18 cellular contexts compared by ENCODE assay signal in the genomic region with DNA sequence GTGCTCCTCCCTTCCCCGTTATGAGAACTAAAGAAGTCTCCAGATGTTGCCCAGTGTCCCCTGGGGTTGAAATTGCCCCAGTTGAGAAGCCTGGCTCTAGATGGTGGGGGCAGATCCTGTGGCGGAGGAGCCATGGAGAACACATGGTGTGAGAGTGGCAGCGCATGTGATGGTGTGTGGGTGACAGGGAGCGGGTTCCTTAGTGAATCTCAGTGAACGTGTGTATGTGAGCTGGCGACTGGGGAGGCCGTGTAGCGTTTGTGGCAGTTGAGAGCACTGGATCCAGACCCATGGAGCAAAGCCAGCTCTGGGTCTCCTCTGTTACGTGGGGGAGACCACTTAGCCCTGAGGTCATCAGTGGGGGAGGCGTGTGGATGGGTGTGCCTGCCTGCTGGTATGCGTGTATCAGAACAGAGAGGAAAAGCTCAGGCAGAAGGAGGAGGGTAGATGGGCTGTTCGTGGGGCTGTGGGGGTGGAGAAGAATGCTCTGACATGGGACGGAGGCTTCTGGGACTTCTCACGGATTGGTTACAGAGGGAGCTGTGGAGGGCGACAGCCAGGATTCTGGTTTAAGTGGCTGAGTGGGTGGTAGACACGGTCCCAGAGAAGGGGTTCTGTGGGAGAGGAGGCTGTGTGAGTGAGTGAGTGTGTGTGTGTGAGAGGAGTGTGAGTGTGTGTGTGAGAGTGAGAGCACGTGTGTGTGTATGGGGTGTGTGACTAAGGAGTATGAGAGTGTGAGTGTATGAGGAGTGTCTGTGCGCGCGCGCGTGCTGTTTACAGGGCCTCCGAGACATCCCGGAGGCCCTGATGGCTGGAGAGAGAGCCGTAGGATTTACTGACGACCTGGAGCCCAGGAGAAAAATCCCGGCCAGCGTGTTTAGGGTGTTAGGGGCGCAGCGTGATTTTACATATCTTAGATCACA.
DNase-seq lines count a peak whose midpoint lies in the region; ATAC-seq and TF ChIP-seq lines count a peak whose summit lies in the region.
"Had no signal": no experiment of that assay in that cellular context is flagged by ENCODE, and none has a peak within 500 bp of the region (broad histone marks: within the 10 kb centered on the region; RNA-seq: fewer than 3 reads in every experiment).

No MANE protein-coding gene starts in this region.

- no peaks in the 10 kb centered on the region for H3K27me3 ChIP-seq in fibroblast of lung (ENCODE audit: control insufficient read depth, insufficient read depth, low read length)
- H3K27me3 ChIP-seq: ovary had no signal

- no peak overlapping the region for H3K4me3 ChIP-seq in HEK293 (ENCODE audit: low read depth, low read length)
- no peak overlapping the region for H3K4me3 ChIP-seq in fibroblast of lung (replicated peaks in 1 of 4; ENCODE audit: control extremely low read depth in 1 of 4, insufficient read depth in 1 of 4, low read depth in 3 of 4, low read length in 4 of 4)
- H3K4me3 ChIP-seq: ovary had no signal

- no peaks in the 10 kb centered on the region for H3K79me2 ChIP-seq in fibroblast of lung (ENCODE audit: control insufficient read depth, insufficient read depth, low read length)

- H3K4me3 Mint-ChIP-seq in neural crest cell, result no peak overlapping the region
- H3K4me3 Mint-ChIP-seq: activated CD4-positive, alpha-beta T cell treated with anti-CD3 and anti-CD28 coated beads, Interleukin-2, amount 10 ng/mL, durations not matched to agents 7 days and 5 days; activated T-cell treated with anti-CD3 and anti-CD28 coated beads, Interleukin-2, amount 50 U/mL, for 72 hours; effector memory CD8-positive, alpha-beta T cell had no signal

- POLR2A ChIA-PET in HEK293 (lab: Yijun Ruan, JAX), result no interaction called here

- ATAC-seq in GM21529 (IDR thresholded peaks at IDR 0.05; ENCODE audit: unreplicated experiment) (no peak), GM21423 (IDR thresholded peaks at IDR 0.05; ENCODE audit: unreplicated experiment) (no peak), HG02642 (IDR thresholded peaks at IDR 0.05; ENCODE audit: poor library complexity, unreplicated experiment) (no peak)
- ATAC-seq: activated T-cell treated with anti-CD3 and anti-CD28 coated beads, Interleukin-2, amount 50 U/mL, for 72 hours; effector memory CD8-positive, alpha-beta T cell; left colon had no signal

- no peak overlapping the region for H2AFZ ChIP-seq in fibroblast of lung (ENCODE audit: low read length)

- no peaks in the 10 kb centered on the region for H4K20me1 ChIP-seq in fibroblast of lung (ENCODE audit: control insufficient read depth, extremely low read depth, insufficient read depth, low read length)

- no peaks in the 10 kb centered on the region for H3K9me3 ChIP-seq in HEK293 (ENCODE audit: control insufficient read depth, insufficient read depth, low read depth, low read length)
- no peaks in the 10 kb centered on the region for H3K9me3 ChIP-seq in fibroblast of lung (ENCODE audit: control insufficient read depth, insufficient read depth, low read depth, low read length)
- H3K9me3 ChIP-seq: ovary had no signal

- CTCF ChIA-PET in HEK293 (lab: Yijun Ruan, JAX), result no interaction called here

- no peaks in the 10 kb centered on the region for H3K9me3 Mint-ChIP-seq in neural crest cell
- H3K9me3 Mint-ChIP-seq: activated CD4-positive, alpha-beta T cell treated with anti-CD3 and anti-CD28 coated beads, Interleukin-2, amount 10 ng/mL, durations not matched to agents 7 days and 5 days; activated T-cell treated with anti-CD3 and anti-CD28 coated beads, Interleukin-2, amount 50 U/mL, for 72 hours; effector memory CD8-positive, alpha-beta T cell had no signal

- TF ChIP-seq CTCF in HEK293 (tag by site-specific recombination; IDR thresholded peaks at IDR 0.05), result no peak
- TF ChIP-seq CTCF in fibroblast of lung (conservative IDR thresholded peaks at IDR 0.05 in 1 of 2, IDR thresholded peaks at IDR 0.05 in 1 of 2; ENCODE audit: low read depth in 1 of 2, low read length in 2 of 2), result no peak
- TF ChIP-seq CTCF in neural crest cell (conservative IDR thresholded peaks at IDR 0.05), result no peak

- H3K27ac Mint-ChIP-seq in neural crest cell (ENCODE audit: unreplicated experiment), result peak overlapping the region; percentile 51
- H3K27ac Mint-ChIP-seq: activated CD4-positive, alpha-beta T cell treated with anti-CD3 and anti-CD28 coated beads, Interleukin-2, amount 10 ng/mL, durations not matched to agents 7 days and 5 days; activated T-cell treated with anti-CD3 and anti-CD28 coated beads, Interleukin-2, amount 50 U/mL, for 72 hours; effector memory CD8-positive, alpha-beta T cell had no signal

- H3K27ac ChIP-seq in HEK293 (ENCODE audit: extremely low read depth, low read depth, low read length), result no peak overlapping the region
- H3K27ac ChIP-seq in fibroblast of lung (ENCODE audit: insufficient read depth, low read length), result no peak overlapping the region
- H3K27ac ChIP-seq: ovary had no signal

- H3K4me1 ChIP-seq in HEK293 (ENCODE audit: control insufficient read depth, insufficient read depth, low read length) (no peaks in the 10 kb centered on the region), fibroblast of lung (ENCODE audit: control insufficient read depth, extremely low read depth, insufficient read depth, low read length) (no peaks in the 10 kb centered on the region)

- DNase-seq in AG08395 (ENCODE audit: low spot score) (peak; percentile 79), fibroblast of lung (ENCODE audit: low read depth in 2 of 2) (peak; percentile 37 to 56), neural crest cell (ENCODE audit: low read depth, low spot score) (no peak), NCI-H2227 treated with DMSO at 0.1 percent for 48 hours (lab: John Stamatoyannopoulos, UW) (no peak)
- DNase-seq: activated CD4-positive, alpha-beta T cell treated with anti-CD3 and anti-CD28 coated beads, Interleukin-2, amount 10 ng/mL, durations not matched to agents 7 days and 5 days; activated T-cell treated with anti-CD3 and anti-CD28 coated beads, Interleukin-2, amount 50 U/mL, for 72 hours; AML-193; effector memory CD8-positive, alpha-beta T cell; Karpas-422; left colon; NCI-H1694 treated with DMSO at 0.1 percent for 48 hours; NCI-H526 treated with DMSO at 0.1 percent for 48 hours; ovary; stimulated activated CD8-positive, alpha-beta memory T cell treated with anti-CD3 and anti-CD28 coated beads, Interleukin-4, amount 100 ng/mL, for 48 hours had no signal

- peaks cover 8% of the 10 kb centered on the region for H3K4me1 Mint-ChIP-seq in neural crest cell

- no peak overlapping the region for H3K9ac ChIP-seq in fibroblast of lung (ENCODE audit: insufficient read depth, low read length)

- H3K36me3 Mint-ChIP-seq in neural crest cell (ENCODE audit: low read depth), result no peaks in the 10 kb centered on the region

- H3K36me3 ChIP-seq in HEK293 (ENCODE audit: control insufficient read depth in 2 of 2, insufficient read depth in 1 of 2, low read length in 2 of 2) (no peaks in the 10 kb centered on the region), fibroblast of lung (ENCODE audit: control insufficient read depth, insufficient read depth, low read length) (no peaks in the 10 kb centered on the region)
- H3K36me3 ChIP-seq: ovary had no signal

- H3K4me2 ChIP-seq in fibroblast of lung (ENCODE audit: extremely low read depth, insufficient read depth, low read length), result peak overlapping the region; percentile 25

- no peaks in the 10 kb centered on the region for H3K27me3 Mint-ChIP-seq in neural crest cell (ENCODE audit: low read depth)
- H3K27me3 Mint-ChIP-seq: activated CD4-positive, alpha-beta T cell treated with anti-CD3 and anti-CD28 coated beads, Interleukin-2, amount 10 ng/mL, durations not matched to agents 7 days and 5 days; effector memory CD8-positive, alpha-beta T cell had no signal

TF ChIP-seq in HEK293, 187 proteins besides CTCF, POLR2A, EP300 and RAD21:
- no peak for TF ChIP-seq SP3 (tag by site-specific recombination; IDR thresholded peaks at IDR 0.05)
- TF ChIP-seq ZNF221 (tag by site-specific recombination; IDR thresholded peaks at IDR 0.05; ENCODE audit: borderline replicate concordance), result no peak
- TF ChIP-seq ZNF175 (tag by site-specific recombination; IDR thresholded peaks at IDR 0.05), result no peak
- TF ChIP-seq KLF10 (tag by site-specific recombination; IDR thresholded peaks at IDR 0.05), result no peak
- no peak for TF ChIP-seq ZNF292 (tag by site-specific recombination; IDR thresholded peaks at IDR 0.05; ENCODE audit: borderline replicate concordance, low read depth)
- TF ChIP-seq ZFHX2 (tag by site-specific recombination; conservative IDR thresholded peaks at IDR 0.05), result peak; percentile 98
- peak; percentile 96 for TF ChIP-seq EGR2 (tag by site-specific recombination; IDR thresholded peaks at IDR 0.05; ENCODE audit: low read depth)
- no peak for TF ChIP-seq ZSCAN18 (tag by site-specific recombination; IDR thresholded peaks at IDR 0.05)

Comparison
In these comparisons a context has a peak if more than half of its experiments do, and no peak if none do; other contexts are left out.
1. DNase-seq: peak in AG08395 (single experiment) and fibroblast of lung (2 of 2); none in neural crest cell (single experiment) and NCI-H2227 treated with DMSO at 0.1 percent for 48 hours (single experiment).